In the genomic region with DNA sequence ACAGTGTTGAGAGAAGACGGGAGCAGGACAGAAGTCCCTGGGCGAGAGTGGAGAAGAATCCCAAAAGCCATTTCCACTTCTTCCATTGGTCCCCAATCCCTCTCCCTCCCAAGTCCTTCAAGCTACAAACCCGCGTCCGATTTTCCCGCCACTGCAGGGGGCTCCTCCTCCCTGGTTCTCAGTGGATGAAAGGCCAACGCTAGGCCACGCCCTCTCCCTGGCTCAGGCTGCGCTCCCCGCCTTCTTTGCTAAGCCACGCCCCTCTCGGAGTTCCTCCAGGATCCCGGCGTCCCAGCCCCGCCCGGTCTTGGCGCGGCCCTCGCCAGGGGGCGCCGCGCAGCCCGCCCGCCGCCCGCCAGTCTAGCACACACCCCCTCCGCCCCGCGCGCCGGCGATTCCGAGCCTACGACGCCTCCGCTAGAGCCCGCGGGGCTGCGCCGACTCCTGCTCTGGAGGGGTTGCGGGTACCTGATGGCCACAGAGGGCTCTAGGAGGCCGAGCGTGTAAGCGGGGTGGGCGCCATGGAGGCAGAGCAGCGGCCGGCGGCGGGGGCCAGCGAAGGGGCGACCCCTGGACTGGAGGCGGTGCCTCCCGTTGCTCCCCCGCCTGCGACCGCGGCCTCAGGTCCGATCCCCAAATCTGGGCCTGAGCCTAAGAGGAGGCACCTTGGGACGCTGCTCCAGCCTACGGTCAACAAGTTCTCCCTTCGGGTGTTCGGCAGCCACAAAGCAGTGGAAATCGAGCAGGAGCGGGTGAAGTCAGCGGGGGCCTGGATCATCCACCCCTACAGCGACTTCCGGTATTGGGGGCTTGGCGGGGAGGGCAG, we compare ENCODE assay signal across 1 cellular context.
TF ChIP-seq lines count a peak whose summit lies in the region.

A gene (plus strand): TSS at position 394 of the 826 bp plus-strand sequence. CDS start 128 bp downstream, at position 522.

TF ChIP-seq in GM12878, 131 proteins besides CTCF, POLR2A, EP300 and RAD21 (continued from another document and continues in another):
- TF ChIP-seq, protein P1, sequence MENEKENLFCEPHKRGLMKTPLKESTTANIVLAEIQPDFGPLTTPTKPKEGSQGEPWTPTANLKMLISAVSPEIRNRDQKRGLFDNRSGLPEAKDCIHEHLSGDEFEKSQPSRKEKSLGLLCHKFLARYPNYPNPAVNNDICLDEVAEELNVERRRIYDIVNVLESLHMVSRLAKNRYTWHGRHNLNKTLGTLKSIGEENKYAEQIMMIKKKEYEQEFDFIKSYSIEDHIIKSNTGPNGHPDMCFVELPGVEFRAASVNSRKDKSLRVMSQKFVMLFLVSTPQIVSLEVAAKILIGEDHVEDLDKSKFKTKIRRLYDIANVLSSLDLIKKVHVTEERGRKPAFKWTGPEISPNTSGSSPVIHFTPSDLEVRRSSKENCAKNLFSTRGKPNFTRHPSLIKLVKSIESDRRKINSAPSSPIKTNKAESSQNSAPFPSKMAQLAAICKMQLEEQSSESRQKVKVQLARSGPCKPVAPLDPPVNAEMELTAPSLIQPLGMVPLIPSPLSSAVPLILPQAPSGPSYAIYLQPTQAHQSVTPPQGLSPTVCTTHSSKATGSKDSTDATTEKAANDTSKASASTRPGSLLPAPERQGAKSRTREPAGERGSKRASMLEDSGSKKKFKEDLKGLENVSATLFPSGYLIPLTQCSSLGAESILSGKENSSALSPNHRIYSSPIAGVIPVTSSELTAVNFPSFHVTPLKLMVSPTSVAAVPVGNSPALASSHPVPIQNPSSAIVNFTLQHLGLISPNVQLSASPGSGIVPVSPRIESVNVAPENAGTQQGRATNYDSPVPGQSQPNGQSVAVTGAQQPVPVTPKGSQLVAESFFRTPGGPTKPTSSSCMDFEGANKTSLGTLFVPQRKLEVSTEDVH (IDR thresholded peaks at IDR 0.05; ENCODE audit: low read depth, partially characterized antibody): peak; percentile 98
- TF ChIP-seq SREBF2 (IDR thresholded peaks at IDR 0.05; ENCODE audit: low read length): no peak
- TF ChIP-seq FOS (IDR thresholded peaks at IDR 0.05; ENCODE audit: borderline replicate concordance, extremely low read depth, insufficient read length): no peak
- TF ChIP-seq, protein P2, sequence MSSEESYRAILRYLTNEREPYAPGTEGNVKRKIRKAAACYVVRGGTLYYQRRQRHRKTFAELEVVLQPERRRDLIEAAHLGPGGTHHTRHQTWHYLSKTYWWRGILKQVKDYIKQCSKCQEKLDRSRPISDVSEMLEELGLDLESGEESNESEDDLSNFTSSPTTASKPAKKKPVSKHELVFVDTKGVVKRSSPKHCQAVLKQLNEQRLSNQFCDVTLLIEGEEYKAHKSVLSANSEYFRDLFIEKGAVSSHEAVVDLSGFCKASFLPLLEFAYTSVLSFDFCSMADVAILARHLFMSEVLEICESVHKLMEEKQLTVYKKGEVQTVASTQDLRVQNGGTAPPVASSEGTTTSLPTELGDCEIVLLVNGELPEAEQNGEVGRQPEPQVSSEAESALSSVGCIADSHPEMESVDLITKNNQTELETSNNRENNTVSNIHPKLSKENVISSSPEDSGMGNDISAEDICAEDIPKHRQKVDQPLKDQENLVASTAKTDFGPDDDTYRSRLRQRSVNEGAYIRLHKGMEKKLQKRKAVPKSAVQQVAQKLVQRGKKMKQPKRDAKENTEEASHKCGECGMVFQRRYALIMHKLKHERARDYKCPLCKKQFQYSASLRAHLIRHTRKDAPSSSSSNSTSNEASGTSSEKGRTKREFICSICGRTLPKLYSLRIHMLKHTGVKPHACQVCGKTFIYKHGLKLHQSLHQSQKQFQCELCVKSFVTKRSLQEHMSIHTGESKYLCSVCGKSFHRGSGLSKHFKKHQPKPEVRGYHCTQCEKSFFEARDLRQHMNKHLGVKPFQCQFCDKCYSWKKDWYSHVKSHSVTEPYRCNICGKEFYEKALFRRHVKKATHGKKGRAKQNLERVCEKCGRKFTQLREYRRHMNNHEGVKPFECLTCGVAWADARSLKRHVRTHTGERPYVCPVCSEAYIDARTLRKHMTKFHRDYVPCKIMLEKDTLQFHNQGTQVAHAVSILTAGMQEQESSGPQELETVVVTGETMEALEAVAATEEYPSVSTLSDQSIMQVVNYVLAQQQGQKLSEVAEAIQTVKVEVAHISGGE (CRISPR knock-in tag; IDR thresholded peaks at IDR 0.05): no peak
- no peak for TF ChIP-seq ZZZ3 (IDR thresholded peaks at IDR 0.05; ENCODE audit: control insufficient read depth, insufficient read length, low read depth)
- TF ChIP-seq NR2F1 (conservative IDR thresholded peaks at IDR 0.05): peak; percentile 48; the same call in 1 of the 2 replicates
- TF ChIP-seq, protein P3, sequence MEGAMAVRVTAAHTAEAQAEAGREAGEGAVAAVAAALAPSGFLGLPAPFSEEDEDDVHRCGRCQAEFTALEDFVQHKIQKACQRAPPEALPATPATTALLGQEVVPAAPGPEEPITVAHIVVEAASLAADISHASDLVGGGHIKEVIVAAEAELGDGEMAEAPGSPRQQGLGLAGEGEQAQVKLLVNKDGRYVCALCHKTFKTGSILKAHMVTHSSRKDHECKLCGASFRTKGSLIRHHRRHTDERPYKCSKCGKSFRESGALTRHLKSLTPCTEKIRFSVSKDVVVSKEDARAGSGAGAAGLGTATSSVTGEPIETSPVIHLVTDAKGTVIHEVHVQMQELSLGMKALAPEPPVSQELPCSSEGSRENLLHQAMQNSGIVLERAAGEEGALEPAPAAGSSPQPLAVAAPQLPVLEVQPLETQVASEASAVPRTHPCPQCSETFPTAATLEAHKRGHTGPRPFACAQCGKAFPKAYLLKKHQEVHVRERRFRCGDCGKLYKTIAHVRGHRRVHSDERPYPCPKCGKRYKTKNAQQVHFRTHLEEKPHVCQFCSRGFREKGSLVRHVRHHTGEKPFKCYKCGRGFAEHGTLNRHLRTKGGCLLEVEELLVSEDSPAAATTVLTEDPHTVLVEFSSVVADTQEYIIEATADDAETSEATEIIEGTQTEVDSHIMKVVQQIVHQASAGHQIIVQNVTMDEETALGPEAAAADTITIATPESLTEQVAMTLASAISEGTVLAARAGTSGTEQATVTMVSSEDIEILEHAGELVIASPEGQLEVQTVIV (IDR thresholded peaks at IDR 0.05; ENCODE audit: borderline replicate concordance, partially characterized antibody): no peak
- TF ChIP-seq SUPT20H (IDR thresholded peaks at IDR 0.05; ENCODE audit: borderline replicate concordance, control insufficient read depth, low read depth, low read length): no peak
- TF ChIP-seq FOXM1 (IDR thresholded peaks at IDR 0.05; ENCODE audit: low read depth, low read length): no peak
- no peak for TF ChIP-seq RBBP5 (conservative IDR thresholded peaks at IDR 0.05)
- no peak for TF ChIP-seq CREB1 (IDR thresholded peaks at IDR 0.05; ENCODE audit: low read depth)
- no peak for TF ChIP-seq TCF7 (IDR thresholded peaks at IDR 0.05; ENCODE audit: borderline replicate concordance)
- TF ChIP-seq, protein P4, sequence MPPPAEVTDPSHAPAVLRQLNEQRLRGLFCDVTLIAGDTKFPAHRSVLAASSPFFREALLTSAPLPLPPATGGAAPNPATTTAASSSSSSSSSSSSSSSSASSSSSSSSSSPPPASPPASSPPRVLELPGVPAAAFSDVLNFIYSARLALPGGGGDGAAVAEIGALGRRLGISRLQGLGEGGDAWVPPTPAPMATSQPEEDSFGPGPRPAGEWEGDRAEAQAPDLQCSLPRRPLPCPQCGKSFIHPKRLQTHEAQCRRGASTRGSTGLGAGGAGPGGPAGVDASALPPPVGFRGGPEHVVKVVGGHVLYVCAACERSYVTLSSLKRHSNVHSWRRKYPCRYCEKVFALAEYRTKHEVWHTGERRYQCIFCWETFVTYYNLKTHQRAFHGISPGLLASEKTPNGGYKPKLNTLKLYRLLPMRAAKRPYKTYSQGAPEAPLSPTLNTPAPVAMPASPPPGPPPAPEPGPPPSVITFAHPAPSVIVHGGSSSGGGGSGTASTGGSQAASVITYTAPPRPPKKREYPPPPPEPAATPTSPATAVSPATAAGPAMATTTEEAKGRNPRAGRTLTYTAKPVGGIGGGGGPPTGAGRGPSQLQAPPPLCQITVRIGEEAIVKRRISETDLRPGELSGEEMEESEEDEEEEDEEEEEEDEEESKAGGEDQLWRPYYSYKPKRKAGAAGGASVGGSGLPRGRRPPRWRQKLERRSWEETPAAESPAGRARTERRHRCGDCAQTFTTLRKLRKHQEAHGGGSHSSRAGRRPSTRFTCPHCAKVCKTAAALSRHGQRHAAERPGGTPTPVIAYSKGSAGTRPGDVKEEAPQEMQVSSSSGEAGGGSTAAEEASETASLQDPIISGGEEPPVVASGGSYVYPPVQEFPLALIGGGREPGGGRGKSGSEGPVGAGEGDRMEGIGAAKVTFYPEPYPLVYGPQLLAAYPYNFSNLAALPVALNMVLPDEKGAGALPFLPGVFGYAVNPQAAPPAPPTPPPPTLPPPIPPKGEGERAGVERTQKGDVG (CRISPR knock-in tag; IDR thresholded peaks at IDR 0.05): no peak
- no peak for TF ChIP-seq TARDBP (IDR thresholded peaks at IDR 0.05; ENCODE audit: borderline replicate concordance)
- no peak for TF ChIP-seq SMAD5 (IDR thresholded peaks at IDR 0.05; ENCODE audit: low read depth)
- no peak for TF ChIP-seq SIX5 (IDR thresholded peaks at IDR 0.05; ENCODE audit: low read depth, low read length, severe bottlenecking)
- peak; percentile 59; the same call in 1 of the 2 replicates for TF ChIP-seq BACH1 (IDR thresholded peaks at IDR 0.05; ENCODE audit: borderline replicate concordance)
- no peak for TF ChIP-seq IRF4 (IDR thresholded peaks at IDR 0.05; ENCODE audit: low read depth, low read length)
- peak in 1 of 2 experiments; percentile 57; a peak in 1 of 3 replicates for TF ChIP-seq EGR1 (IDR thresholded peaks at IDR 0.05; ENCODE audit: borderline replicate concordance in 1 of 2, low read depth in 2 of 2, low read length in 2 of 2)
- no peak for TF ChIP-seq NFXL1 (IDR thresholded peaks at IDR 0.05; ENCODE audit: borderline replicate concordance)
- TF ChIP-seq, protein P5, sequence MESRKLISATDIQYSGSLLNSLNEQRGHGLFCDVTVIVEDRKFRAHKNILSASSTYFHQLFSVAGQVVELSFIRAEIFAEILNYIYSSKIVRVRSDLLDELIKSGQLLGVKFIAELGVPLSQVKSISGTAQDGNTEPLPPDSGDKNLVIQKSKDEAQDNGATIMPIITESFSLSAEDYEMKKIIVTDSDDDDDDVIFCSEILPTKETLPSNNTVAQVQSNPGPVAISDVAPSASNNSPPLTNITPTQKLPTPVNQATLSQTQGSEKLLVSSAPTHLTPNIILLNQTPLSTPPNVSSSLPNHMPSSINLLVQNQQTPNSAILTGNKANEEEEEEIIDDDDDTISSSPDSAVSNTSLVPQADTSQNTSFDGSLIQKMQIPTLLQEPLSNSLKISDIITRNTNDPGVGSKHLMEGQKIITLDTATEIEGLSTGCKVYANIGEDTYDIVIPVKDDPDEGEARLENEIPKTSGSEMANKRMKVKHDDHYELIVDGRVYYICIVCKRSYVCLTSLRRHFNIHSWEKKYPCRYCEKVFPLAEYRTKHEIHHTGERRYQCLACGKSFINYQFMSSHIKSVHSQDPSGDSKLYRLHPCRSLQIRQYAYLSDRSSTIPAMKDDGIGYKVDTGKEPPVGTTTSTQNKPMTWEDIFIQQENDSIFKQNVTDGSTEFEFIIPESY (IDR thresholded peaks at IDR 0.05): no peak
- no peak for TF ChIP-seq HDAC2 (IDR thresholded peaks at IDR 0.05)
- no peak for TF ChIP-seq HDGF (IDR thresholded peaks at IDR 0.05)
- no peak for TF ChIP-seq IKZF2 (IDR thresholded peaks at IDR 0.05)
- TF ChIP-seq RAD51 (IDR thresholded peaks at IDR 0.05): no peak
- TF ChIP-seq, protein P6, sequence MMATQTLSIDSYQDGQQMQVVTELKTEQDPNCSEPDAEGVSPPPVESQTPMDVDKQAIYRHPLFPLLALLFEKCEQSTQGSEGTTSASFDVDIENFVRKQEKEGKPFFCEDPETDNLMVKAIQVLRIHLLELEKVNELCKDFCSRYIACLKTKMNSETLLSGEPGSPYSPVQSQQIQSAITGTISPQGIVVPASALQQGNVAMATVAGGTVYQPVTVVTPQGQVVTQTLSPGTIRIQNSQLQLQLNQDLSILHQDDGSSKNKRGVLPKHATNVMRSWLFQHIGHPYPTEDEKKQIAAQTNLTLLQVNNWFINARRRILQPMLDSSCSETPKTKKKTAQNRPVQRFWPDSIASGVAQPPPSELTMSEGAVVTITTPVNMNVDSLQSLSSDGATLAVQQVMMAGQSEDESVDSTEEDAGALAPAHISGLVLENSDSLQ (IDR thresholded peaks at IDR 0.05): no peak
- no peak for TF ChIP-seq CEBPB (IDR thresholded peaks at IDR 0.05; ENCODE audit: borderline replicate concordance in 1 of 2, low read depth in 2 of 2, low read length in 2 of 2)
- no peak for TF ChIP-seq ZNF384 (IDR thresholded peaks at IDR 0.05; ENCODE audit: borderline replicate concordance, low read depth, low read length)
- TF ChIP-seq DPF2 (IDR thresholded peaks at IDR 0.05): peak; percentile 52; the same call in 1 of the 2 replicates
- TF ChIP-seq, protein P7, sequence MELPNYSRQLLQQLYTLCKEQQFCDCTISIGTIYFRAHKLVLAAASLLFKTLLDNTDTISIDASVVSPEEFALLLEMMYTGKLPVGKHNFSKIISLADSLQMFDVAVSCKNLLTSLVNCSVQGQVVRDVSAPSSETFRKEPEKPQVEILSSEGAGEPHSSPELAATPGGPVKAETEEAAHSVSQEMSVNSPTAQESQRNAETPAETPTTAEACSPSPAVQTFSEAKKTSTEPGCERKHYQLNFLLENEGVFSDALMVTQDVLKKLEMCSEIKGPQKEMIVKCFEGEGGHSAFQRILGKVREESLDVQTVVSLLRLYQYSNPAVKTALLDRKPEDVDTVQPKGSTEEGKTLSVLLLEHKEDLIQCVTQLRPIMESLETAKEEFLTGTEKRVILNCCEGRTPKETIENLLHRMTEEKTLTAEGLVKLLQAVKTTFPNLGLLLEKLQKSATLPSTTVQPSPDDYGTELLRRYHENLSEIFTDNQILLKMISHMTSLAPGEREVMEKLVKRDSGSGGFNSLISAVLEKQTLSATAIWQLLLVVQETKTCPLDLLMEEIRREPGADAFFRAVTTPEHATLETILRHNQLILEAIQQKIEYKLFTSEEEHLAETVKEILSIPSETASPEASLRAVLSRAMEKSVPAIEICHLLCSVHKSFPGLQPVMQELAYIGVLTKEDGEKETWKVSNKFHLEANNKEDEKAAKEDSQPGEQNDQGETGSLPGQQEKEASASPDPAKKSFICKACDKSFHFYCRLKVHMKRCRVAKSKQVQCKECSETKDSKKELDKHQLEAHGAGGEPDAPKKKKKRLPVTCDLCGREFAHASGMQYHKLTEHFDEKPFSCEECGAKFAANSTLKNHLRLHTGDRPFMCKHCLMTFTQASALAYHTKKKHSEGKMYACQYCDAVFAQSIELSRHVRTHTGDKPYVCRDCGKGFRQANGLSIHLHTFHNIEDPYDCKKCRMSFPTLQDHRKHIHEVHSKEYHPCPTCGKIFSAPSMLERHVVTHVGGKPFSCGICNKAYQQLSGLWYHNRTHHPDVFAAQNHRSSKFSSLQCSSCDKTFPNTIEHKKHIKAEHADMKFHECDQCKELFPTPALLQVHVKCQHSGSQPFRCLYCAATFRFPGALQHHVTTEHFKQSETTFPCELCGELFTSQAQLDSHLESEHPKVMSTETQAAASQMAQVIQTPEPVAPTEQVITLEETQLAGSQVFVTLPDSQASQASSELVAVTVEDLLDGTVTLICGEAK (IDR thresholded peaks at IDR 0.05; ENCODE audit: borderline replicate concordance): no peak
- TF ChIP-seq CBFB (IDR thresholded peaks at IDR 0.05; ENCODE audit: low read depth): no peak
- peak; percentile 82 for TF ChIP-seq SP1 (IDR thresholded peaks at IDR 0.05; ENCODE audit: low read depth, low read length)
- no peak for TF ChIP-seq RUNX3 (IDR thresholded peaks at IDR 0.05; ENCODE audit: low read length)
- TF ChIP-seq, protein P8, sequence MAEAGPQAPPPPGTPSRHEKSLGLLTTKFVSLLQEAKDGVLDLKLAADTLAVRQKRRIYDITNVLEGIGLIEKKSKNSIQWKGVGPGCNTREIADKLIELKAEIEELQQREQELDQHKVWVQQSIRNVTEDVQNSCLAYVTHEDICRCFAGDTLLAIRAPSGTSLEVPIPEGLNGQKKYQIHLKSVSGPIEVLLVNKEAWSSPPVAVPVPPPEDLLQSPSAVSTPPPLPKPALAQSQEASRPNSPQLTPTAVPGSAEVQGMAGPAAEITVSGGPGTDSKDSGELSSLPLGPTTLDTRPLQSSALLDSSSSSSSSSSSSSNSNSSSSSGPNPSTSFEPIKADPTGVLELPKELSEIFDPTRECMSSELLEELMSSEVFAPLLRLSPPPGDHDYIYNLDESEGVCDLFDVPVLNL (IDR thresholded peaks at IDR 0.05; ENCODE audit: low read depth, low read length): peak; percentile 97
- TF ChIP-seq GATAD2B (conservative IDR thresholded peaks at IDR 0.05; ENCODE audit: low read depth): peak; percentile 81
